Comparison of ENCODE assay signal across 1 cellular context in the genomic region with DNA sequence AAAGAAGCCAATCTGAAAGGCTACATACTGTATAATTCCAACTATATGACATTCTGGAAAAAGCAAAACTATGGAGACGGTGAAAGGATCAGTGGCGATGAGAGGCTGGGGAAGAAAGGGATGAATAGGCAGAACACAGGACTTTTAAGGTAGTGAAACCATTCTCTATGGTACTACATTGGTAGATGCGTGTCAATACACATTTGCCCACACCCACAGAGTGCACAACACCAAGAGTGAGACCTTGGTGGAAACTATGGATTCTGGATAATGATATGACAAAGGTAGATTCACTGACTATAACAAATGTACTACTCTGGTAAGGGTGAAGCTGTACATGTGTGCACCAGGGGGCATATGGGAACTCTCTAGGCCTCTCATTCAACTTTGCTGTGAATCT.
TF ChIP-seq lines count a peak whose summit lies in the region.

No MANE protein-coding gene starts in this region.

TF ChIP-seq in GM12878, 131 proteins besides CTCF, POLR2A, EP300 and RAD21 (continued from another document):
- TF ChIP-seq LARP7 (IDR thresholded peaks at IDR 0.05) (no peak), NKRF (conservative IDR thresholded peaks at IDR 0.05) (no peak), KAT2A (conservative IDR thresholded peaks at IDR 0.05; ENCODE audit: control insufficient read depth, low read depth, low read length) (no peak), SREBF1 (IDR thresholded peaks at IDR 0.05; ENCODE audit: low read length) (no peak), SKIL (IDR thresholded peaks at IDR 0.05; ENCODE audit: low read depth, poor library complexity, severe bottlenecking) (no peak), CHD4 (IDR thresholded peaks at IDR 0.05) (no peak), EED (IDR thresholded peaks at IDR 0.05; ENCODE audit: low read depth) (no peak), NR2C2 (IDR thresholded peaks at IDR 0.05; ENCODE audit: borderline replicate concordance, control insufficient read depth, insufficient read length, low read depth) (no peak), FOXK2 (IDR thresholded peaks at IDR 0.05) (no peak), RFX5 (IDR thresholded peaks at IDR 0.05; ENCODE audit: low read depth, low read length) (no peak), NFIC (IDR thresholded peaks at IDR 0.05; ENCODE audit: low read depth, low read length) (no peak), CHD1 (IDR thresholded peaks at IDR 0.05; ENCODE audit: low read depth, low read length) (no peak), STAT3 (IDR thresholded peaks at IDR 0.05; ENCODE audit: low read depth, low read length) (no peak), ZNF217 (IDR thresholded peaks at IDR 0.05) (no peak), SUZ12 (IDR thresholded peaks at IDR 0.05; ENCODE audit: unreplicated experiment) (no peak), NBN (IDR thresholded peaks at IDR 0.05) (no peak), NFXL1 (IDR thresholded peaks at IDR 0.05; ENCODE audit: borderline replicate concordance) (no peak)
- TF ChIP-seq, protein P1, sequence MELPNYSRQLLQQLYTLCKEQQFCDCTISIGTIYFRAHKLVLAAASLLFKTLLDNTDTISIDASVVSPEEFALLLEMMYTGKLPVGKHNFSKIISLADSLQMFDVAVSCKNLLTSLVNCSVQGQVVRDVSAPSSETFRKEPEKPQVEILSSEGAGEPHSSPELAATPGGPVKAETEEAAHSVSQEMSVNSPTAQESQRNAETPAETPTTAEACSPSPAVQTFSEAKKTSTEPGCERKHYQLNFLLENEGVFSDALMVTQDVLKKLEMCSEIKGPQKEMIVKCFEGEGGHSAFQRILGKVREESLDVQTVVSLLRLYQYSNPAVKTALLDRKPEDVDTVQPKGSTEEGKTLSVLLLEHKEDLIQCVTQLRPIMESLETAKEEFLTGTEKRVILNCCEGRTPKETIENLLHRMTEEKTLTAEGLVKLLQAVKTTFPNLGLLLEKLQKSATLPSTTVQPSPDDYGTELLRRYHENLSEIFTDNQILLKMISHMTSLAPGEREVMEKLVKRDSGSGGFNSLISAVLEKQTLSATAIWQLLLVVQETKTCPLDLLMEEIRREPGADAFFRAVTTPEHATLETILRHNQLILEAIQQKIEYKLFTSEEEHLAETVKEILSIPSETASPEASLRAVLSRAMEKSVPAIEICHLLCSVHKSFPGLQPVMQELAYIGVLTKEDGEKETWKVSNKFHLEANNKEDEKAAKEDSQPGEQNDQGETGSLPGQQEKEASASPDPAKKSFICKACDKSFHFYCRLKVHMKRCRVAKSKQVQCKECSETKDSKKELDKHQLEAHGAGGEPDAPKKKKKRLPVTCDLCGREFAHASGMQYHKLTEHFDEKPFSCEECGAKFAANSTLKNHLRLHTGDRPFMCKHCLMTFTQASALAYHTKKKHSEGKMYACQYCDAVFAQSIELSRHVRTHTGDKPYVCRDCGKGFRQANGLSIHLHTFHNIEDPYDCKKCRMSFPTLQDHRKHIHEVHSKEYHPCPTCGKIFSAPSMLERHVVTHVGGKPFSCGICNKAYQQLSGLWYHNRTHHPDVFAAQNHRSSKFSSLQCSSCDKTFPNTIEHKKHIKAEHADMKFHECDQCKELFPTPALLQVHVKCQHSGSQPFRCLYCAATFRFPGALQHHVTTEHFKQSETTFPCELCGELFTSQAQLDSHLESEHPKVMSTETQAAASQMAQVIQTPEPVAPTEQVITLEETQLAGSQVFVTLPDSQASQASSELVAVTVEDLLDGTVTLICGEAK (IDR thresholded peaks at IDR 0.05; ENCODE audit: borderline replicate concordance): no peak
TF ChIP-seq in GM12878: peak in this region for 0.
